ENCODE assay signal across 33 cellular contexts in genomic region chr3:195557327-195557726, GRCh38. TPM values are rescaled to one million over a fixed set of nuclear protein-coding genes. Genes with fewer than 3 reads are reported as not detected.
"Had no signal": no experiment of that assay in that cellular context is flagged by ENCODE, and none has a peak within 500 bp of the region (broad histone marks: within the 10 kb centered on the region; RNA-seq: fewer than 3 reads in every experiment).

No MANE protein-coding gene starts in this region.

- H3K27me3 Mint-ChIP-seq: activated B cell treated with CpG ODN at 0.5 μM for 24 hours; activated CD8-positive, alpha-beta T cell treated with anti-CD3 and anti-CD28 coated beads for 36 hours; activated naive CD8-positive, alpha-beta T cell; effector memory CD8-positive, alpha-beta T cell; stimulated activated memory B cell treated with anti-CD40 and anti-IgM and Interleukin-4, amounts not matched to agents 10 μg/mL and 1 μg/mL and 100 μg/mL, for 72 hours; stimulated activated naive CD8-positive, alpha-beta T cell treated with anti-CD3 and anti-CD28 coated beads, Interleukin-15, amount 100 ng/mL, for 72 hours; type B pancreatic cell had no signal

- H3K27ac Mint-ChIP-seq: activated B cell treated with CpG ODN at 0.5 μM for 24 hours; activated CD8-positive, alpha-beta T cell treated with anti-CD3 and anti-CD28 coated beads for 36 hours; activated naive CD8-positive, alpha-beta T cell; effector memory CD8-positive, alpha-beta T cell; stimulated activated memory B cell treated with anti-CD40 and anti-IgM and Interleukin-4, amounts not matched to agents 10 μg/mL and 1 μg/mL and 100 μg/mL, for 72 hours; T-helper 2 cell treated with Interferon-gamma antibody and Interleukin-4, amounts not matched to agents 5 μg/mL and 100 μg/mL, for 36 hours; type B pancreatic cell had no signal

- H3K27ac ChIP-seq: adrenal gland, cardiac muscle cell, heart left ventricle, left lung, lower lobe of right lung, skin epidermis, uterus had no signal

- H3K4me1 ChIP-seq: left lung, lower lobe of right lung, uterus had no signal

- ATAC-seq: activated CD8-positive, alpha-beta T cell treated with anti-CD3 and anti-CD28 coated beads for 36 hours; effector memory CD8-positive, alpha-beta T cell; esophagus mucosa; heart left ventricle; left lung; lower lobe of right lung; sciatic nerve; stimulated activated memory B cell treated with anti-CD40 and anti-IgM and Interleukin-4, amounts not matched to agents 10 μg/mL and 1 μg/mL and 100 μg/mL, for 72 hours; stimulated activated naive CD8-positive, alpha-beta T cell treated with anti-CD3 and anti-CD28 coated beads, Interleukin-15, amount 100 ng/mL, for 72 hours had no signal

- H3K36me3 ChIP-seq: adrenal gland, cardiac muscle cell, heart left ventricle, left lung, lower lobe of right lung, uterus had no signal

- DNase-seq: activated B cell treated with CpG ODN at 0.5 μM for 24 hours; activated CD4-positive, alpha-beta T cell treated with anti-CD3 and anti-CD28 coated beads, Interleukin-2, amount 50 U/mL, for 1 hour; activated CD8-positive, alpha-beta T cell treated with anti-CD3 and anti-CD28 coated beads for 36 hours; activated naive CD4-positive, alpha-beta T cell; activated T-cell treated with anti-CD3 and anti-CD28 coated beads, Interleukin-2, amount 50 U/mL, for 48 hours; adrenal gland; aorta; cortex of kidney; effector memory CD8-positive, alpha-beta T cell; foreskin fibroblast; heart left ventricle; left lung; lower lobe of right lung; mesendoderm; stimulated activated CD4-positive, alpha-beta T cell treated with anti-CD3 and anti-CD28 coated beads, Interleukin-4, amount 100 ng/mL, for 24 hours; stimulated activated CD8-positive, alpha-beta memory T cell treated with anti-CD3 and anti-CD28 coated beads, Interleukin-4, amount 100 ng/mL, for 48 hours; stimulated activated naive CD8-positive, alpha-beta T cell treated with anti-CD3 and anti-CD28 coated beads, Interleukin-15, amount 100 ng/mL, for 72 hours; substantia nigra; T-helper 1 cell; uterus had no signal

- H3K9me3 Mint-ChIP-seq: activated B cell treated with CpG ODN at 0.5 μM for 24 hours; activated CD8-positive, alpha-beta T cell treated with anti-CD3 and anti-CD28 coated beads for 36 hours; effector memory CD8-positive, alpha-beta T cell; nephron; stimulated activated memory B cell treated with anti-CD40 and anti-IgM and Interleukin-4, amounts not matched to agents 10 μg/mL and 1 μg/mL and 100 μg/mL, for 72 hours; stimulated activated naive CD8-positive, alpha-beta T cell treated with anti-CD3 and anti-CD28 coated beads, Interleukin-15, amount 100 ng/mL, for 72 hours; T-helper 2 cell treated with Interferon-gamma antibody and Interleukin-4, amounts not matched to agents 5 μg/mL and 100 μg/mL, for 36 hours had no signal

- H3K4me3 Mint-ChIP-seq: activated B cell treated with CpG ODN at 0.5 μM for 24 hours; activated CD8-positive, alpha-beta T cell treated with anti-CD3 and anti-CD28 coated beads for 36 hours; activated naive CD8-positive, alpha-beta T cell; brain; effector memory CD8-positive, alpha-beta T cell; nephron; stimulated activated memory B cell treated with anti-CD40 and anti-IgM and Interleukin-4, amounts not matched to agents 10 μg/mL and 1 μg/mL and 100 μg/mL, for 72 hours; stimulated activated naive CD8-positive, alpha-beta T cell treated with anti-CD3 and anti-CD28 coated beads, Interleukin-15, amount 100 ng/mL, for 72 hours; T-helper 2 cell treated with Interferon-gamma antibody and Interleukin-4, amounts not matched to agents 5 μg/mL and 100 μg/mL, for 36 hours; type B pancreatic cell had no signal

- H3K4me3 ChIP-seq: adrenal gland, cardiac muscle cell, heart left ventricle, left lung, lower lobe of right lung, skin epidermis, uterus had no signal

- H3K9me3 ChIP-seq: adrenal gland, heart left ventricle, left lung, lower lobe of right lung, uterus had no signal

- H3K36me3 Mint-ChIP-seq: activated naive CD8-positive, alpha-beta T cell; brain; stimulated activated memory B cell treated with anti-CD40 and anti-IgM and Interleukin-4, amounts not matched to agents 10 μg/mL and 1 μg/mL and 100 μg/mL, for 72 hours; type B pancreatic cell had no signal

- H3K27me3 ChIP-seq: adrenal gland, cardiac muscle cell, heart left ventricle, left lung, uterus had no signal

RNA-seq across cellular contexts. Expression of gene APOD, which starts 26.4 kb away (rescaled TPM):
- total RNA-seq: activated CD8-positive, alpha-beta T cell treated with anti-CD3 and anti-CD28 coated beads for 36 hours; cardiac muscle cell; kidney epithelial cell; mononuclear cell; renal cortical epithelial cell had no signal
